In the genomic region with DNA sequence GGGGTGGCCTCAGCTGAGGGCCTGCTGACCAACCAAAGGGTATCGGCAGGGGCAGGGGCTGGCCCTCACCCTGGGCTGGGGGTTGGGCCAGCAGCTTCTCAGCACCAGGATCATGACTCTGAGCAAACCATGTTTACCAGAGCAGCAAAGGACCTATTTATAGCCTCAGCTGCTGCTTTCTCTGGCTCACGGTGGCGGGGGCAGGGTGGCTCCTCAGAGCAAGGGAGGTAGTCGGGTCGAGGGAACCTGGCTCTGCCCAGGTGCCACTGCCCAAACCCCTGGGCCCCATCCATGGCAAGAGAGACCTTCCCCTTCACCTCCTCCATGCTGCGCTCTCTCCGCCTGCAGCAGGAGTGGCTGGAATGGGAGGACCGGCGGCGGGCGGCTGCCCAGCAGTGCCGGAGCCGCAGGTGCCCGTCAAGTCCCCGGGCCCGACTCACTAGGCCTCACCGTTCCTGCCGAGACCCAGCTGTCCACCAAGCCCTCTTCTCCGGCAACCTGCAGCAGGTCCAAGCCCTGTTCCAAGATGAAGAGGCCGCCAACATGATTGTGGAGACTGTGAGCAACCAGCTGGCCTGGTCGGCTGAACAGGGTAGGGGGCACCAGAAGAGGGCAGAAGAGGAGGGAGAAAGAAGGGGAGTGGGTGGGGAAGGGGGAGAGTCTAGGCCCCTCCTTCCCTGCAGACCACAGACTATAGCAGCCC, we compare ENCODE assay signal across 1 cellular context.
A peak's percentile ranks its signal among the peaks of the same experiment; 100 is the strongest.
TF ChIP-seq lines count a peak whose summit lies in the region.

A gene with protein sequence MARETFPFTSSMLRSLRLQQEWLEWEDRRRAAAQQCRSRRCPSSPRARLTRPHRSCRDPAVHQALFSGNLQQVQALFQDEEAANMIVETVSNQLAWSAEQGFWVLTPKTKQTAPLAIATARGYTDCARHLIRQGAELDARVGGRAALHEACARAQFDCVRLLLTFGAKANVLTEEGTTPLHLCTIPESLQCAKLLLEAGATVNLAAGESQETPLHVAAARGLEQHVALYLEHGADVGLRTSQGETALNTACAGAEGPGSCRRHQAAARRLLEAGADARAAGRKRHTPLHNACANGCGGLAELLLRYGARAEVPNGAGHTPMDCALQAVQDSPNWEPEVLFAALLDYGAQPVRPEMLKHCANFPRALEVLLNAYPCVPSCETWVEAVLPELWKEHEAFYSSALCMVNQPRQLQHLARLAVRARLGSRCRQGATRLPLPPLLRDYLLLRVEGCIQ (plus strand): TSS at position 206 of the 703 bp plus-strand sequence. CDS start 86 bp downstream, at position 292.

TF ChIP-seq in HepG2, 621 proteins besides CTCF, POLR2A, EP300 and RAD21 (continues in another document):
- TF ChIP-seq HCFC1 (IDR thresholded peaks at IDR 0.05; ENCODE audit: low read depth, low read length) (no peak), ERF (CRISPR knock-in tag; IDR thresholded peaks at IDR 0.05) (no peak), KMT2B (CRISPR knock-in tag; IDR thresholded peaks at IDR 0.05) (no peak), GABPA (IDR thresholded peaks at IDR 0.05; ENCODE audit: low read depth, low read length) (no peak), GABPA (CRISPR knock-in tag; IDR thresholded peaks at IDR 0.05; ENCODE audit: low read depth) (no peak), HDAC6 (IDR thresholded peaks at IDR 0.05; ENCODE audit: low read depth, low read length) (no peak), ELF4 (CRISPR knock-in tag; IDR thresholded peaks at IDR 0.05; ENCODE audit: borderline replicate concordance) (no peak), BRD4 (CRISPR knock-in tag; IDR thresholded peaks at IDR 0.05) (0 out of 2 replicates have a peak, but pooled peaks have one; percentile 41), ATF7-NPFF (CRISPR knock-in tag; IDR thresholded peaks at IDR 0.05; ENCODE audit: low read depth) (no peak), THAP11 (CRISPR knock-in tag; IDR thresholded peaks at IDR 0.05) (no peak), ZNF333 (CRISPR knock-in tag; IDR thresholded peaks at IDR 0.05; ENCODE audit: borderline replicate concordance) (no peak), ZNF615 (CRISPR knock-in tag; IDR thresholded peaks at IDR 0.05; ENCODE audit: borderline replicate concordance) (no peak), ZNF605 (CRISPR knock-in tag; IDR thresholded peaks at IDR 0.05) (peak; percentile 44; the same call in 1 of the 2 replicates), KLF16 (CRISPR knock-in tag; IDR thresholded peaks at IDR 0.05) (0 out of 4 replicates have a peak, but pooled peaks of 1 of the 2 experiments have one; percentile 28), BORCS8-MEF2B (CRISPR knock-in tag; IDR thresholded peaks at IDR 0.05) (peak; percentile 50; the same call in 1 of the 2 replicates), ZNF225 (CRISPR knock-in tag; IDR thresholded peaks at IDR 0.05) (no peak), CBX2 (IDR thresholded peaks at IDR 0.05; ENCODE audit: low read depth, low read length) (no peak), CBX2 (CRISPR knock-in tag; IDR thresholded peaks at IDR 0.05; ENCODE audit: low read depth) (no peak), SKI (IDR thresholded peaks at IDR 0.05; ENCODE audit: partially characterized antibody) (no peak), HOXA3 (CRISPR knock-in tag; IDR thresholded peaks at IDR 0.05) (peak; percentile 40; the same call in 1 of the 2 replicates), KDM1A (CRISPR knock-in tag; IDR thresholded peaks at IDR 0.05) (no peak), SAFB2 (CRISPR knock-in tag; IDR thresholded peaks at IDR 0.05; ENCODE audit: borderline replicate concordance, low read depth) (no peak; the same call in 1 of the 2 replicates), MYNN (CRISPR knock-in tag; IDR thresholded peaks at IDR 0.05; ENCODE audit: low read depth) (no peak), ARHGAP35 (CRISPR knock-in tag; IDR thresholded peaks at IDR 0.05; ENCODE audit: borderline replicate concordance) (no peak), CENPT (CRISPR knock-in tag; IDR thresholded peaks at IDR 0.05; ENCODE audit: low read depth) (no peak), SMARCE1 (IDR thresholded peaks at IDR 0.05; ENCODE audit: borderline replicate concordance) (no peak), RXRA (CRISPR knock-in tag; IDR thresholded peaks at IDR 0.05) (no peak), SIN3B (IDR thresholded peaks at IDR 0.05; ENCODE audit: low read length) (no peak), SRSF1 (optimal IDR thresholded peaks at IDR 0.05; ENCODE audit: low read depth, low read length) (no peak), JUNB (CRISPR knock-in tag; IDR thresholded peaks at IDR 0.05; ENCODE audit: borderline replicate concordance) (no peak), KLF13 (CRISPR knock-in tag; IDR thresholded peaks at IDR 0.05) (0 out of 2 replicates have a peak, but pooled peaks have one; percentile 12), TAF15 (IDR thresholded peaks at IDR 0.05; ENCODE audit: low read depth, low read length, poor library complexity, severe bottlenecking) (no peak), ZNF160 (CRISPR knock-in tag; IDR thresholded peaks at IDR 0.05) (no peak), ATF1 (CRISPR knock-in tag; IDR thresholded peaks at IDR 0.05) (no peak), ZBTB21 (CRISPR knock-in tag; IDR thresholded peaks at IDR 0.05) (no peak), BRCA1 (CRISPR knock-in tag; IDR thresholded peaks at IDR 0.05) (no peak), HHEX (CRISPR knock-in tag; IDR thresholded peaks at IDR 0.05) (no peak), ZNF816 (CRISPR knock-in tag; IDR thresholded peaks at IDR 0.05; ENCODE audit: borderline replicate concordance) (no peak), RELA (CRISPR knock-in tag; IDR thresholded peaks at IDR 0.05) (no peak), ZNF34 (CRISPR knock-in tag; IDR thresholded peaks at IDR 0.05; ENCODE audit: borderline replicate concordance) (no peak)
- TF ChIP-seq, protein P1, sequence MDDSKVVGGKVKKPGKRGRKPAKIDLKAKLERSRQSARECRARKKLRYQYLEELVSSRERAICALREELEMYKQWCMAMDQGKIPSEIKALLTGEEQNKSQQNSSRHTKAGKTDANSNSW (CRISPR knock-in tag; IDR thresholded peaks at IDR 0.05; ENCODE audit: borderline replicate concordance), result no peak
- TF ChIP-seq, protein P2, sequence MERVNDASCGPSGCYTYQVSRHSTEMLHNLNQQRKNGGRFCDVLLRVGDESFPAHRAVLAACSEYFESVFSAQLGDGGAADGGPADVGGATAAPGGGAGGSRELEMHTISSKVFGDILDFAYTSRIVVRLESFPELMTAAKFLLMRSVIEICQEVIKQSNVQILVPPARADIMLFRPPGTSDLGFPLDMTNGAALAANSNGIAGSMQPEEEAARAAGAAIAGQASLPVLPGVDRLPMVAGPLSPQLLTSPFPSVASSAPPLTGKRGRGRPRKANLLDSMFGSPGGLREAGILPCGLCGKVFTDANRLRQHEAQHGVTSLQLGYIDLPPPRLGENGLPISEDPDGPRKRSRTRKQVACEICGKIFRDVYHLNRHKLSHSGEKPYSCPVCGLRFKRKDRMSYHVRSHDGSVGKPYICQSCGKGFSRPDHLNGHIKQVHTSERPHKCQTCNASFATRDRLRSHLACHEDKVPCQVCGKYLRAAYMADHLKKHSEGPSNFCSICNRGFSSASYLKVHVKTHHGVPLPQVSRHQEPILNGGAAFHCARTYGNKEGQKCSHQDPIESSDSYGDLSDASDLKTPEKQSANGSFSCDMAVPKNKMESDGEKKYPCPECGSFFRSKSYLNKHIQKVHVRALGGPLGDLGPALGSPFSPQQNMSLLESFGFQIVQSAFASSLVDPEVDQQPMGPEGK (CRISPR knock-in tag; IDR thresholded peaks at IDR 0.05), result no peak
- TF ChIP-seq, protein P3, sequence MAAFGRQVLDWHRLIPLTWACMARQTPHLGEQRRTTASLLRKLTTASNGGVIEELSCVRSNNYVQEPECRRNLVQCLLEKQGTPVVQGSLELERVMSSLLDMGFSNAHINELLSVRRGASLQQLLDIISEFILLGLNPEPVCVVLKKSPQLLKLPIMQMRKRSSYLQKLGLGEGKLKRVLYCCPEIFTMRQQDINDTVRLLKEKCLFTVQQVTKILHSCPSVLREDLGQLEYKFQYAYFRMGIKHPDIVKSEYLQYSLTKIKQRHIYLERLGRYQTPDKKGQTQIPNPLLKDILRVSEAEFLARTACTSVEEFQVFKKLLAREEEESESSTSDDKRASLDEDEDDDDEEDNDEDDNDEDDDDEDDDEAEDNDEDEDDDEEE (CRISPR knock-in tag; IDR thresholded peaks at IDR 0.05), result no peak
- TF ChIP-seq, protein P4, sequence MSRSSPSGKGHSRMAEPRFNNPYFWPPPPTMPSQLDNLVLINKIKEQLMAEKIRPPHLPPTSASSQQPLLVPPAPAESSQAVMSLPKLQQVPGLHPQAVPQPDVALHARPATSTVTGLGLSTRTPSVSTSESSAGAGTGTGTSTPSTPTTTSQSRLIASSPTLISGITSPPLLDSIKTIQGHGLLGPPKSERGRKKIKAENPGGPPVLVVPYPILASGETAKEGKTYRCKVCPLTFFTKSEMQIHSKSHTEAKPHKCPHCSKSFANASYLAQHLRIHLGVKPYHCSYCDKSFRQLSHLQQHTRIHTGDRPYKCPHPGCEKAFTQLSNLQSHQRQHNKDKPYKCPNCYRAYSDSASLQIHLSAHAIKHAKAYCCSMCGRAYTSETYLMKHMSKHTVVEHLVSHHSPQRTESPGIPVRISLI (CRISPR knock-in tag; IDR thresholded peaks at IDR 0.05; ENCODE audit: borderline replicate concordance), result no peak
- TF ChIP-seq, protein P5, sequence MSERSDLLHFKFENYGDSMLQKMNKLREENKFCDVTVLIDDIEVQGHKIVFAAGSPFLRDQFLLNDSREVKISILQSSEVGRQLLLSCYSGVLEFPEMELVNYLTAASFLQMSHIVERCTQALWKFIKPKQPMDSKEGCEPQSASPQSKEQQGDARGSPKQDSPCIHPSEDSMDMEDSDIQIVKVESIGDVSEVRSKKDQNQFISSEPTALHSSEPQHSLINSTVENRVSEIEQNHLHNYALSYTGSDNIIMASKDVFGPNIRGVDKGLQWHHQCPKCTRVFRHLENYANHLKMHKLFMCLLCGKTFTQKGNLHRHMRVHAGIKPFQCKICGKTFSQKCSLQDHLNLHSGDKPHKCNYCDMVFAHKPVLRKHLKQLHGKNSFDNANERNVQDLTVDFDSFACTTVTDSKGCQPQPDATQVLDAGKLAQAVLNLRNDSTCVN (CRISPR knock-in tag; IDR thresholded peaks at IDR 0.05; ENCODE audit: borderline replicate concordance), result no peak
- TF ChIP-seq, protein P6, sequence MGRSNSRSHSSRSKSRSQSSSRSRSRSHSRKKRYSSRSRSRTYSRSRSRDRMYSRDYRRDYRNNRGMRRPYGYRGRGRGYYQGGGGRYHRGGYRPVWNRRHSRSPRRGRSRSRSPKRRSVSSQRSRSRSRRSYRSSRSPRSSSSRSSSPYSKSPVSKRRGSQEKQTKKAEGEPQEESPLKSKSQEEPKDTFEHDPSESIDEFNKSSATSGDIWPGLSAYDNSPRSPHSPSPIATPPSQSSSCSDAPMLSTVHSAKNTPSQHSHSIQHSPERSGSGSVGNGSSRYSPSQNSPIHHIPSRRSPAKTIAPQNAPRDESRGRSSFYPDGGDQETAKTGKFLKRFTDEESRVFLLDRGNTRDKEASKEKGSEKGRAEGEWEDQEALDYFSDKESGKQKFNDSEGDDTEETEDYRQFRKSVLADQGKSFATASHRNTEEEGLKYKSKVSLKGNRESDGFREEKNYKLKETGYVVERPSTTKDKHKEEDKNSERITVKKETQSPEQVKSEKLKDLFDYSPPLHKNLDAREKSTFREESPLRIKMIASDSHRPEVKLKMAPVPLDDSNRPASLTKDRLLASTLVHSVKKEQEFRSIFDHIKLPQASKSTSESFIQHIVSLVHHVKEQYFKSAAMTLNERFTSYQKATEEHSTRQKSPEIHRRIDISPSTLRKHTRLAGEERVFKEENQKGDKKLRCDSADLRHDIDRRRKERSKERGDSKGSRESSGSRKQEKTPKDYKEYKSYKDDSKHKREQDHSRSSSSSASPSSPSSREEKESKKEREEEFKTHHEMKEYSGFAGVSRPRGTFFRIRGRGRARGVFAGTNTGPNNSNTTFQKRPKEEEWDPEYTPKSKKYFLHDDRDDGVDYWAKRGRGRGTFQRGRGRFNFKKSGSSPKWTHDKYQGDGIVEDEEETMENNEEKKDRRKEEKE (IDR thresholded peaks at IDR 0.05), result no peak
- TF ChIP-seq, protein P7, sequence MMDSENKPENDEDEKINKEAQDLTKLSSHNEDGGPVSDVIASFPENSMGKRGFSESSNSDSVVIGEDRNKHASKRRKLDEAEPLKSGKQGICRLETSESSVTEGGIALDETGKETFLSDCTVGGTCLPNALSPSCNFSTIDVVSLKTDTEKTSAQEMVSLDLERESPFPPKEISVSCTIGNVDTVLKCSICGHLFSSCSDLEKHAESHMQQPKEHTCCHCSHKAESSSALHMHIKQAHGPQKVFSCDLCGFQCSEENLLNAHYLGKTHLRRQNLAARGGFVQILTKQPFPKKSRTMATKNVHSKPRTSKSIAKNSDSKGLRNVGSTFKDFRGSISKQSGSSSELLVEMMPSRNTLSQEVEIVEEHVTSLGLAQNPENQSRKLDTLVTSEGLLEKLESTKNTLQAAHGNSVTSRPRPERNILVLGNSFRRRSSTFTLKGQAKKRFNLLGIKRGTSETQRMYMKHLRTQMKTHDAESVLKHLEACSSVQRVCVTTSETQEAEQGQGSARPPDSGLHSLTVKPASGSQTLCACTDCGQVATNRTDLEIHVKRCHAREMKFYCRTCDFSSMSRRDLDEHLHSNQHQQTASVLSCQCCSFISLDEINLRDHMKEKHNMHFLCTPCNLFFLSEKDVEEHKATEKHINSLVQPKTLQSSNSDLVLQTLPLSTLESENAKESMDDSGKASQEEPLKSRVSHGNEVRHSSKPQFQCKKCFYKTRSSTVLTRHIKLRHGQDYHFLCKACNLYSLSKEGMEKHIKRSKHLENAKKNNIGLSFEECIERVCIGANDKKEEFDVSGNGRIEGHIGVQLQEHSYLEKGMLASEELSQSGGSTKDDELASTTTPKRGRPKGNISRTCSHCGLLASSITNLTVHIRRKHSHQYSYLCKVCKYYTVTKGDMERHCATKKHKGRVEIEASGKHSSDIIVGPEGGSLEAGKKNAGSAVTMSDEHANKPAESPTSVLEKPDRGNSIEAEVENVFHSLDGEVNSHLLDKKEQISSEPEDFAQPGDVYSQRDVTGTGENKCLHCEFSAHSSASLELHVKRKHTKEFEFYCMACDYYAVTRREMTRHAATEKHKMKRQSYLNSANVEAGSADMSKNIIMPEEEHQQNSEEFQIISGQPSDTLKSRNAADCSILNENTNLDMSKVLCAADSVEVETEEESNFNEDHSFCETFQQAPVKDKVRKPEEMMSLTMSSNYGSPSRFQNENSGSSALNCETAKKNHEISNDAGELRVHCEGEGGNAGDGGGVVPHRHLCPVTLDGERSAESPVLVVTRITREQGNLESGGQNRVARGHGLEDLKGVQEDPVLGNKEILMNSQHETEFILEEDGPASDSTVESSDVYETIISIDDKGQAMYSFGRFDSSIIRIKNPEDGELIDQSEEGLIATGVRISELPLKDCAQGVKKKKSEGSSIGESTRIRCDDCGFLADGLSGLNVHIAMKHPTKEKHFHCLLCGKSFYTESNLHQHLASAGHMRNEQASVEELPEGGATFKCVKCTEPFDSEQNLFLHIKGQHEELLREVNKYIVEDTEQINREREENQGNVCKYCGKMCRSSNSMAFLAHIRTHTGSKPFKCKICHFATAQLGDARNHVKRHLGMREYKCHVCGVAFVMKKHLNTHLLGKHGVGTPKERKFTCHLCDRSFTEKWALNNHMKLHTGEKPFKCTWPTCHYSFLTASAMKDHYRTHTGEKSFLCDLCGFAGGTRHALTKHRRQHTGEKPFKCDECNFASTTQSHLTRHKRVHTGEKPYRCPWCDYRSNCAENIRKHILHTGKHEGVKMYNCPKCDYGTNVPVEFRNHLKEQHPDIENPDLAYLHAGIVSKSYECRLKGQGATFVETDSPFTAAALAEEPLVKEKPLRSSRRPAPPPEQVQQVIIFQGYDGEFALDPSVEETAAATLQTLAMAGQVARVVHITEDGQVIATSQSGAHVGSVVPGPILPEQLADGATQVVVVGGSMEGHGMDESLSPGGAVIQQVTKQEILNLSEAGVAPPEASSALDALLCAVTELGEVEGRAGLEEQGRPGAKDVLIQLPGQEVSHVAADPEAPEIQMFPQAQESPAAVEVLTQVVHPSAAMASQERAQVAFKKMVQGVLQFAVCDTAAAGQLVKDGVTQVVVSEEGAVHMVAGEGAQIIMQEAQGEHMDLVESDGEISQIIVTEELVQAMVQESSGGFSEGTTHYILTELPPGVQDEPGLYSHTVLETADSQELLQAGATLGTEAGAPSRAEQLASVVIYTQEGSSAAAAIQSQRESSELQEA (CRISPR knock-in tag; IDR thresholded peaks at IDR 0.05; ENCODE audit: not compliant biosample characterization), result no peak
